8 cellular contexts compared by ENCODE assay signal in the genomic region with DNA sequence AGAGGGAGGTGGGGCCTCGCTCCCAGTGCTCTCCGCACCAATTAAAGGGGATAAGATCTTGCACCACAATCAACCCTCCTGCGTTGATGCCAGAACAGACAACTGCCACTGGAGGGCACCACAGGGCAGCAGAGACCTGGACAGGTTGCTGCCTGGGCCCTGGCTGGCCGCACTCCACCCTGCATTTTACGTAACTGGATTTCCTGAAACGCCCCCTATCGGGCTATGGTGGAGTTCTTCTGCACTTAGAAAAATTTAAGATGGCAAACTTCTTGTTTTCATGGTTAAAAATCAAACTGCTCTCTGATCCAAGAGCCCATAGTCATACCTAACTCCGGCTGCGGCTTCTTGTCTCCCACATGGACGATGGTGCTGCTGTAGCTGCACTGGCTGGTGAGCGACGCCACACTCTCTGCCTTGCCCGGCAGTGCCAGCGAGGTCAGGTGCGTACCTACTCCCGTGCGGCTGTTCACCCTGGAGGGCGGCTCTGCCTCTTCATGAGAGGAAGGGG. TPM values are rescaled to one million over a fixed set of nuclear protein-coding genes. Genes with fewer than 3 reads are reported as not detected.
DNase-seq lines count a peak whose midpoint lies in the region; ATAC-seq, FAIRE-seq and TF ChIP-seq lines count a peak whose summit lies in the region.

No MANE protein-coding gene starts in this region.

- FAIRE-seq in bronchial epithelial cell (lab: Jason Lieb, UNC), result no peak

- no peaks in the 10 kb centered on the region for H3K27me3 Mint-ChIP-seq in CD4-positive, CD25-positive, alpha-beta regulatory T cell
- no peaks in the 10 kb centered on the region for H3K27me3 Mint-ChIP-seq in WTC11 (ENCODE audit: low read depth)

- peaks cover 0 to 4% (median 0%) of the 10 kb centered on the region in 4 donors for H3K4me1 Mint-ChIP-seq in CD4-positive, CD25-positive, alpha-beta regulatory T cell
- 0 out of 2 replicates have a peak, but pooled peaks cover 2% of the 10 kb centered on the region for H3K4me1 Mint-ChIP-seq in WTC11

- H3K27me3 ChIP-seq in CD4-positive, CD25-positive, alpha-beta regulatory T cell (ENCODE audit: control insufficient read depth, insufficient read depth, low read length), result no peaks in the 10 kb centered on the region
- no peaks in the 10 kb centered on the region for H3K27me3 ChIP-seq in bronchial epithelial cell (ENCODE audit: control insufficient read depth, insufficient read depth, low read length)

- H3K9me3 Mint-ChIP-seq in CD4-positive, CD25-positive, alpha-beta regulatory T cell, result peaks cover 0 to 1% (median 0%) of the 10 kb centered on the region in 7 donors
- H3K9me3 Mint-ChIP-seq in WTC11, result no peaks in the 10 kb centered on the region

- no peak overlapping the region for H3K27ac ChIP-seq in CD4-positive, CD25-positive, alpha-beta regulatory T cell (ENCODE audit: insufficient read depth, low read length, poor library complexity, severe bottlenecking)

- CTCF ChIA-PET in WTC11 (lab: Charles Lee), result interaction anchor here (0.6 to 1.2 kb wide), 9 partner anchors 9 to 422 kb away, joined by 3 to 9 read pairs (median 3); no protein-coding TSS in a partner anchor

- DNase-seq in CD4-positive, CD25-positive, alpha-beta regulatory T cell, result peak; percentile 55 to 89 (median 70)
- DNase-seq in HCEC 1CT (peak; percentile 67), NCI-H345 treated with DMSO at 0.1 percent for 48 hours (lab: John Stamatoyannopoulos, UW; ENCODE audit: unreplicated experiment) (peak; percentile 93), WTC11 (ENCODE audit: low spot score) (peak; percentile 96), bronchial epithelial cell (ENCODE audit: low read depth) (peak; percentile 85), left kidney (ENCODE audit: low read depth, low spot score) (peak; percentile 96)
- DNase-seq in stimulated activated CD8-positive, alpha-beta memory T cell treated with anti-CD3 and anti-CD28 coated beads, Interleukin-12 subunit alpha, Interleukin-12 subunit beta, amount 100 ng/mL, for 1 hour (ENCODE audit: low read depth), result peak; percentile 50

- peaks cover 25% of the 10 kb centered on the region for H3K36me3 ChIP-seq in CD4-positive, CD25-positive, alpha-beta regulatory T cell (ENCODE audit: control insufficient read depth, insufficient read depth, low read length)
- peaks cover 57% of the 10 kb centered on the region for H3K36me3 ChIP-seq in bronchial epithelial cell (ENCODE audit: control insufficient read depth, insufficient read depth, low read length)

- no peaks in the 10 kb centered on the region for H3K4me1 ChIP-seq in CD4-positive, CD25-positive, alpha-beta regulatory T cell (ENCODE audit: control insufficient read depth, insufficient read depth, low read length, poor library complexity, severe bottlenecking)

- POLR2A ChIA-PET in WTC11 (lab: Charles Lee), result no interaction called here

- peaks cover 38% of the 10 kb centered on the region for H3K36me3 Mint-ChIP-seq in CD4-positive, CD25-positive, alpha-beta regulatory T cell
- H3K36me3 Mint-ChIP-seq in WTC11, result no peaks in the 10 kb centered on the region; the same call in 1 of the 2 replicates

- peak overlapping the region; percentile 31 to 72 (median 69) for H3K27ac Mint-ChIP-seq in CD4-positive, CD25-positive, alpha-beta regulatory T cell
- no peak overlapping the region for H3K27ac Mint-ChIP-seq in WTC11

- H3K4me3 ChIP-seq in CD4-positive, CD25-positive, alpha-beta regulatory T cell (ENCODE audit: low read depth, low read length), result no peak overlapping the region
- no peak overlapping the region for H3K4me3 ChIP-seq in bronchial epithelial cell (ENCODE audit: low read depth, low read length)

- H3K9me3 ChIP-seq in CD4-positive, CD25-positive, alpha-beta regulatory T cell (ENCODE audit: control insufficient read depth in 2 of 2, low read length in 2 of 2), result no peaks in the 10 kb centered on the region

- H3K4me3 Mint-ChIP-seq in CD4-positive, CD25-positive, alpha-beta regulatory T cell, result no peak overlapping the region
- H3K4me3 Mint-ChIP-seq in WTC11, result no peak overlapping the region

- peak; percentile 78 to 90 for ATAC-seq in CD4-positive, CD25-positive, alpha-beta regulatory T cell (ENCODE audit: low read depth in 2 of 2)
- ATAC-seq in WTC11, result peak; percentile 99
- ATAC-seq in GM19035 (IDR thresholded peaks at IDR 0.05; ENCODE audit: unreplicated experiment), result no peak

- peak; percentile 91 for TF ChIP-seq CTCF in WTC11 (IDR thresholded peaks at IDR 0.05)
- peak; percentile 95 for TF ChIP-seq CTCF in bronchial epithelial cell (IDR thresholded peaks at IDR 0.05; ENCODE audit: insufficient read depth, low read length, severe bottlenecking)

TF ChIP-seq in WTC11, 78 proteins besides CTCF, POLR2A, EP300 and RAD21:
- TF ChIP-seq SP1 (CRISPR knock-in tag; conservative IDR thresholded peaks at IDR 0.05) (0 out of 2 replicates have a peak, but pooled peaks have one; percentile 32), ZNF121 (CRISPR knock-in tag; IDR thresholded peaks at IDR 0.05) (no peak), ZNF138 (CRISPR knock-in tag; conservative IDR thresholded peaks at IDR 0.05) (no peak), ATF6 (CRISPR knock-in tag; IDR thresholded peaks at IDR 0.05) (no peak), TEAD1 (CRISPR knock-in tag; IDR thresholded peaks at IDR 0.05) (no peak)

RNA-seq across cellular contexts. Expression of gene HES6, which starts 16.8 kb away (rescaled TPM):
- 1.5 TPM for total RNA-seq in CD4-positive, CD25-positive, alpha-beta regulatory T cell
- polyA plus RNA-seq in CD4-positive, CD25-positive, alpha-beta regulatory T cell, result 1 to 10 TPM; 2.1 to 3.9 (median 2.5) TPM
- total RNA-seq in WTC11 (2021) (52.1 to 63.9 TPM (median 63.4 TPM) in 3 replicates), bronchial epithelial cell (36.1 and 44.3 TPM in 2 replicates)

RNA-seq across cellular contexts. Expression of gene PER2, which starts 31.8 kb away (rescaled TPM):
- 29.7 TPM for total RNA-seq in CD4-positive, CD25-positive, alpha-beta regulatory T cell
- 1 to 10 TPM; 1.8 to 5.0 (median 3.3) TPM for polyA plus RNA-seq in CD4-positive, CD25-positive, alpha-beta regulatory T cell
- 4.1 to 6.6 TPM (median 5.5 TPM) in 3 replicates for total RNA-seq in WTC11 (2021)
- 11.3 and 19.1 TPM in 2 replicates for total RNA-seq in bronchial epithelial cell

RNA-seq across cellular contexts. Expression of gene ILKAP, which starts 53.2 kb away (rescaled TPM):
- total RNA-seq in CD4-positive, CD25-positive, alpha-beta regulatory T cell, result 122 TPM
- 10 to 100 TPM; 39.7 to 52.4 (median 49.2) TPM for polyA plus RNA-seq in CD4-positive, CD25-positive, alpha-beta regulatory T cell
- total RNA-seq in WTC11 (2021), result 26.4 to 32.7 TPM (median 26.7 TPM) in 3 replicates
- 25.0 and 31.4 TPM in 2 replicates for total RNA-seq in bronchial epithelial cell

Comparison
In these comparisons a context has a peak if more than half of its experiments do, and no peak if none do; other contexts are left out.
1. RNA of gene HES6, which starts 16.8 kb away (total RNA-seq): 52.1 to 63.9 TPM in WTC11 and 36.1 to 44.3 TPM in bronchial epithelial cell; 1.5 TPM in CD4-positive, CD25-positive, alpha-beta regulatory T cell (single experiment); every median in the first group is over 10 times any median in the second.
2. Peak in every context shown above with its lines, with median percentiles within 50 percentile points of each other: DNase-seq.